ENCODE assay signal across 1 cellular context in the genomic region with DNA sequence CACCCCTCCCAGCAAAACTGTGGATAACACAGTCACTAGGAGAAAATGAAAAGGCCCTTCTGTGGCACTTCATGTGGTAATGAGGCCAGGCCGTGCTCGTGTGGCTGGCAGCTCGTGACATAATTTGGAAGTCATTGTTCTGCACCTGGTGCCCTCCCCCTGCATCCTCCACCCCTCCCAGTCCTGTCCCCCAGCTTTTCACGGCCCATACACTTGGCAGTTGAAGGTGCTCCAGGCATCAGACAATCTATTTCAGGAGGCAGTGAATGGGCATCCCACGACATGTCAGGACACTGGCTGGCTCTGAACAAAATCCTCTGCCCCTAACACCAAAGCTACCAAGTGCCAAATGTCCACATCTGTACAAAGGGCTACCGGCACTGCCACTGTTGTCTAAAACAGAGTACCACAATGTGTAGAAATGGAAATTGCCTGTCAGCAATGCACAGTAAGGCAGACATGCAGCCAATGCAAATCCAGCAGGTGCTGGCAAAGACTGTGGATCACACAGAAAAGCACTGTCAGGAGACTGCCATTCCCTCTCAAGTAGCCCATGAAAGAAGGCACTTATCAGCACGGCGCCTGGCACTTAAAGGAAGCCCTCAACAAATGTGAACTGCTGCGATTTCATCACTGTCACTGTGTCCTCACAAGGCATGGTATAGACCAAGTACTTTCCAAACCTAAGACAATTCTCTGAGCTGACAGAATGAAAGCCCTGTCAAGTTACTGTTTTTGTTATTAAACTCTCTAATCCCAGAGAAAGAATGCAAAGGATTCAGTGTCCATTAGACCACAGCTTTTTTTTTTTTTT.
TF ChIP-seq lines count a peak whose summit lies in the region.

No MANE protein-coding gene starts in this region.

TF ChIP-seq in K562, 482 proteins besides CTCF, POLR2A, EP300 and RAD21 (continued from another document and continues in another):
- TF ChIP-seq, protein P1, sequence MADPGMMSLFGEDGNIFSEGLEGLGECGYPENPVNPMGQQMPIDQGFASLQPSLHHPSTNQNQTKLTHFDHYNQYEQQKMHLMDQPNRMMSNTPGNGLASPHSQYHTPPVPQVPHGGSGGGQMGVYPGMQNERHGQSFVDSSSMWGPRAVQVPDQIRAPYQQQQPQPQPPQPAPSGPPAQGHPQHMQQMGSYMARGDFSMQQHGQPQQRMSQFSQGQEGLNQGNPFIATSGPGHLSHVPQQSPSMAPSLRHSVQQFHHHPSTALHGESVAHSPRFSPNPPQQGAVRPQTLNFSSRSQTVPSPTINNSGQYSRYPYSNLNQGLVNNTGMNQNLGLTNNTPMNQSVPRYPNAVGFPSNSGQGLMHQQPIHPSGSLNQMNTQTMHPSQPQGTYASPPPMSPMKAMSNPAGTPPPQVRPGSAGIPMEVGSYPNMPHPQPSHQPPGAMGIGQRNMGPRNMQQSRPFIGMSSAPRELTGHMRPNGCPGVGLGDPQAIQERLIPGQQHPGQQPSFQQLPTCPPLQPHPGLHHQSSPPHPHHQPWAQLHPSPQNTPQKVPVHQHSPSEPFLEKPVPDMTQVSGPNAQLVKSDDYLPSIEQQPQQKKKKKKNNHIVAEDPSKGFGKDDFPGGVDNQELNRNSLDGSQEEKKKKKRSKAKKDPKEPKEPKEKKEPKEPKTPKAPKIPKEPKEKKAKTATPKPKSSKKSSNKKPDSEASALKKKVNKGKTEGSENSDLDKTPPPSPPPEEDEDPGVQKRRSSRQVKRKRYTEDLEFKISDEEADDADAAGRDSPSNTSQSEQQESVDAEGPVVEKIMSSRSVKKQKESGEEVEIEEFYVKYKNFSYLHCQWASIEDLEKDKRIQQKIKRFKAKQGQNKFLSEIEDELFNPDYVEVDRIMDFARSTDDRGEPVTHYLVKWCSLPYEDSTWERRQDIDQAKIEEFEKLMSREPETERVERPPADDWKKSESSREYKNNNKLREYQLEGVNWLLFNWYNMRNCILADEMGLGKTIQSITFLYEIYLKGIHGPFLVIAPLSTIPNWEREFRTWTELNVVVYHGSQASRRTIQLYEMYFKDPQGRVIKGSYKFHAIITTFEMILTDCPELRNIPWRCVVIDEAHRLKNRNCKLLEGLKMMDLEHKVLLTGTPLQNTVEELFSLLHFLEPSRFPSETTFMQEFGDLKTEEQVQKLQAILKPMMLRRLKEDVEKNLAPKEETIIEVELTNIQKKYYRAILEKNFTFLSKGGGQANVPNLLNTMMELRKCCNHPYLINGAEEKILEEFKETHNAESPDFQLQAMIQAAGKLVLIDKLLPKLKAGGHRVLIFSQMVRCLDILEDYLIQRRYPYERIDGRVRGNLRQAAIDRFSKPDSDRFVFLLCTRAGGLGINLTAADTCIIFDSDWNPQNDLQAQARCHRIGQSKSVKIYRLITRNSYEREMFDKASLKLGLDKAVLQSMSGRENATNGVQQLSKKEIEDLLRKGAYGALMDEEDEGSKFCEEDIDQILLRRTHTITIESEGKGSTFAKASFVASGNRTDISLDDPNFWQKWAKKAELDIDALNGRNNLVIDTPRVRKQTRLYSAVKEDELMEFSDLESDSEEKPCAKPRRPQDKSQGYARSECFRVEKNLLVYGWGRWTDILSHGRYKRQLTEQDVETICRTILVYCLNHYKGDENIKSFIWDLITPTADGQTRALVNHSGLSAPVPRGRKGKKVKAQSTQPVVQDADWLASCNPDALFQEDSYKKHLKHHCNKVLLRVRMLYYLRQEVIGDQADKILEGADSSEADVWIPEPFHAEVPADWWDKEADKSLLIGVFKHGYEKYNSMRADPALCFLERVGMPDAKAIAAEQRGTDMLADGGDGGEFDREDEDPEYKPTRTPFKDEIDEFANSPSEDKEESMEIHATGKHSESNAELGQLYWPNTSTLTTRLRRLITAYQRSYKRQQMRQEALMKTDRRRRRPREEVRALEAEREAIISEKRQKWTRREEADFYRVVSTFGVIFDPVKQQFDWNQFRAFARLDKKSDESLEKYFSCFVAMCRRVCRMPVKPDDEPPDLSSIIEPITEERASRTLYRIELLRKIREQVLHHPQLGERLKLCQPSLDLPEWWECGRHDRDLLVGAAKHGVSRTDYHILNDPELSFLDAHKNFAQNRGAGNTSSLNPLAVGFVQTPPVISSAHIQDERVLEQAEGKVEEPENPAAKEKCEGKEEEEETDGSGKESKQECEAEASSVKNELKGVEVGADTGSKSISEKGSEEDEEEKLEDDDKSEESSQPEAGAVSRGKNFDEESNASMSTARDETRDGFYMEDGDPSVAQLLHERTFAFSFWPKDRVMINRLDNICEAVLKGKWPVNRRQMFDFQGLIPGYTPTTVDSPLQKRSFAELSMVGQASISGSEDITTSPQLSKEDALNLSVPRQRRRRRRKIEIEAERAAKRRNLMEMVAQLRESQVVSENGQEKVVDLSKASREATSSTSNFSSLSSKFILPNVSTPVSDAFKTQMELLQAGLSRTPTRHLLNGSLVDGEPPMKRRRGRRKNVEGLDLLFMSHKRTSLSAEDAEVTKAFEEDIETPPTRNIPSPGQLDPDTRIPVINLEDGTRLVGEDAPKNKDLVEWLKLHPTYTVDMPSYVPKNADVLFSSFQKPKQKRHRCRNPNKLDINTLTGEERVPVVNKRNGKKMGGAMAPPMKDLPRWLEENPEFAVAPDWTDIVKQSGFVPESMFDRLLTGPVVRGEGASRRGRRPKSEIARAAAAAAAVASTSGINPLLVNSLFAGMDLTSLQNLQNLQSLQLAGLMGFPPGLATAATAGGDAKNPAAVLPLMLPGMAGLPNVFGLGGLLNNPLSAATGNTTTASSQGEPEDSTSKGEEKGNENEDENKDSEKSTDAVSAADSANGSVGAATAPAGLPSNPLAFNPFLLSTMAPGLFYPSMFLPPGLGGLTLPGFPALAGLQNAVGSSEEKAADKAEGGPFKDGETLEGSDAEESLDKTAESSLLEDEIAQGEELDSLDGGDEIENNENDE (IDR thresholded peaks at IDR 0.05; ENCODE audit: low read depth, low read length): no peak
- TF ChIP-seq ZNF830 (CRISPR knock-in tag; IDR thresholded peaks at IDR 0.05) (no peak), ZNF384 (IDR thresholded peaks at IDR 0.05; ENCODE audit: low read depth, low read length) (0 out of 2 replicates have a peak, but pooled peaks have one; percentile 16), ZBTB8A (IDR thresholded peaks at IDR 0.05; ENCODE audit: partially characterized antibody) (no peak), PHF8 (IDR thresholded peaks at IDR 0.05; ENCODE audit: borderline replicate concordance, low read length) (0 out of 2 replicates have a peak, but pooled peaks have one; percentile 10), ZBTB7A (IDR thresholded peaks at IDR 0.05; ENCODE audit: borderline replicate concordance, control insufficient read depth, low read depth, low read length) (0 out of 2 replicates have a peak, but pooled peaks have one; percentile 6), GABPA (tag; conservative IDR thresholded peaks at IDR 0.05; ENCODE audit: low read depth) (0 out of 2 replicates have a peak, but pooled peaks have one; percentile 46), CTBP1 (IDR thresholded peaks at IDR 0.05; ENCODE audit: borderline replicate concordance) (peak; percentile 1; the same call in 1 of the 2 replicates), ZNF507 (tag; conservative IDR thresholded peaks at IDR 0.05) (peak; percentile 29; the same call in 1 of the 2 replicates), WHSC1 (IDR thresholded peaks at IDR 0.05; ENCODE audit: low read length) (no peak), CEBPB (tag; IDR thresholded peaks at IDR 0.05) (peak; percentile 53; the same call in 1 of the 2 replicates), FOXK1 (CRISPR knock-in tag; IDR thresholded peaks at IDR 0.05; ENCODE audit: borderline replicate concordance) (0 out of 2 replicates have a peak, but pooled peaks have one; percentile 53), NR2C2 (CRISPR knock-in tag; IDR thresholded peaks at IDR 0.05) (no peak), NR2C2 (tag; IDR thresholded peaks at IDR 0.05) (peak; percentile 42; the same call in 1 of the 2 replicates), IFI16 (CRISPR knock-in tag; IDR thresholded peaks at IDR 0.05) (0 out of 2 replicates have a peak, but pooled peaks have one; percentile 64), CBX1 (IDR thresholded peaks at IDR 0.05; ENCODE audit: low read depth) (no peak), ZFX (CRISPR knock-in tag; IDR thresholded peaks at IDR 0.05) (peak; percentile 9; the same call in 1 of the 2 replicates), GTF2A2 (tag; IDR thresholded peaks at IDR 0.05) (no peak), C11orf30 (IDR thresholded peaks at IDR 0.05; ENCODE audit: low read depth) (peak; percentile 1; the same call in 1 of the 2 replicates), FOSL1 (tag; conservative IDR thresholded peaks at IDR 0.05) (peak; percentile 69)
- TF ChIP-seq, protein P2, sequence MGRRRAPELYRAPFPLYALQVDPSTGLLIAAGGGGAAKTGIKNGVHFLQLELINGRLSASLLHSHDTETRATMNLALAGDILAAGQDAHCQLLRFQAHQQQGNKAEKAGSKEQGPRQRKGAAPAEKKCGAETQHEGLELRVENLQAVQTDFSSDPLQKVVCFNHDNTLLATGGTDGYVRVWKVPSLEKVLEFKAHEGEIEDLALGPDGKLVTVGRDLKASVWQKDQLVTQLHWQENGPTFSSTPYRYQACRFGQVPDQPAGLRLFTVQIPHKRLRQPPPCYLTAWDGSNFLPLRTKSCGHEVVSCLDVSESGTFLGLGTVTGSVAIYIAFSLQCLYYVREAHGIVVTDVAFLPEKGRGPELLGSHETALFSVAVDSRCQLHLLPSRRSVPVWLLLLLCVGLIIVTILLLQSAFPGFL (CRISPR knock-in tag; IDR thresholded peaks at IDR 0.05): 0 out of 2 replicates have a peak, but pooled peaks have one; percentile 3
- TF ChIP-seq, protein P3, sequence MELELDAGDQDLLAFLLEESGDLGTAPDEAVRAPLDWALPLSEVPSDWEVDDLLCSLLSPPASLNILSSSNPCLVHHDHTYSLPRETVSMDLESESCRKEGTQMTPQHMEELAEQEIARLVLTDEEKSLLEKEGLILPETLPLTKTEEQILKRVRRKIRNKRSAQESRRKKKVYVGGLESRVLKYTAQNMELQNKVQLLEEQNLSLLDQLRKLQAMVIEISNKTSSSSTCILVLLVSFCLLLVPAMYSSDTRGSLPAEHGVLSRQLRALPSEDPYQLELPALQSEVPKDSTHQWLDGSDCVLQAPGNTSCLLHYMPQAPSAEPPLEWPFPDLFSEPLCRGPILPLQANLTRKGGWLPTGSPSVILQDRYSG (tag; conservative IDR thresholded peaks at IDR 0.05; ENCODE audit: low read depth): peak; percentile 22; the same call in 1 of the 2 replicates
- TF ChIP-seq, protein P4, sequence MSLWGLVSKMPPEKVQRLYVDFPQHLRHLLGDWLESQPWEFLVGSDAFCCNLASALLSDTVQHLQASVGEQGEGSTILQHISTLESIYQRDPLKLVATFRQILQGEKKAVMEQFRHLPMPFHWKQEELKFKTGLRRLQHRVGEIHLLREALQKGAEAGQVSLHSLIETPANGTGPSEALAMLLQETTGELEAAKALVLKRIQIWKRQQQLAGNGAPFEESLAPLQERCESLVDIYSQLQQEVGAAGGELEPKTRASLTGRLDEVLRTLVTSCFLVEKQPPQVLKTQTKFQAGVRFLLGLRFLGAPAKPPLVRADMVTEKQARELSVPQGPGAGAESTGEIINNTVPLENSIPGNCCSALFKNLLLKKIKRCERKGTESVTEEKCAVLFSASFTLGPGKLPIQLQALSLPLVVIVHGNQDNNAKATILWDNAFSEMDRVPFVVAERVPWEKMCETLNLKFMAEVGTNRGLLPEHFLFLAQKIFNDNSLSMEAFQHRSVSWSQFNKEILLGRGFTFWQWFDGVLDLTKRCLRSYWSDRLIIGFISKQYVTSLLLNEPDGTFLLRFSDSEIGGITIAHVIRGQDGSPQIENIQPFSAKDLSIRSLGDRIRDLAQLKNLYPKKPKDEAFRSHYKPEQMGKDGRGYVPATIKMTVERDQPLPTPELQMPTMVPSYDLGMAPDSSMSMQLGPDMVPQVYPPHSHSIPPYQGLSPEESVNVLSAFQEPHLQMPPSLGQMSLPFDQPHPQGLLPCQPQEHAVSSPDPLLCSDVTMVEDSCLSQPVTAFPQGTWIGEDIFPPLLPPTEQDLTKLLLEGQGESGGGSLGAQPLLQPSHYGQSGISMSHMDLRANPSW (CRISPR knock-in tag; IDR thresholded peaks at IDR 0.05): 0 out of 2 replicates have a peak, but pooled peaks have one; percentile 50
- TF ChIP-seq, protein P5, sequence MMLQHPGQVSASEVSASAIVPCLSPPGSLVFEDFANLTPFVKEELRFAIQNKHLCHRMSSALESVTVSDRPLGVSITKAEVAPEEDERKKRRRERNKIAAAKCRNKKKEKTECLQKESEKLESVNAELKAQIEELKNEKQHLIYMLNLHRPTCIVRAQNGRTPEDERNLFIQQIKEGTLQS (IDR thresholded peaks at IDR 0.05): peak; percentile 24; the same call in 1 of the 2 replicates
- TF ChIP-seq, protein P5 (CRISPR knock-in tag; conservative IDR thresholded peaks at IDR 0.05): no peak
- TF ChIP-seq, protein P6, sequence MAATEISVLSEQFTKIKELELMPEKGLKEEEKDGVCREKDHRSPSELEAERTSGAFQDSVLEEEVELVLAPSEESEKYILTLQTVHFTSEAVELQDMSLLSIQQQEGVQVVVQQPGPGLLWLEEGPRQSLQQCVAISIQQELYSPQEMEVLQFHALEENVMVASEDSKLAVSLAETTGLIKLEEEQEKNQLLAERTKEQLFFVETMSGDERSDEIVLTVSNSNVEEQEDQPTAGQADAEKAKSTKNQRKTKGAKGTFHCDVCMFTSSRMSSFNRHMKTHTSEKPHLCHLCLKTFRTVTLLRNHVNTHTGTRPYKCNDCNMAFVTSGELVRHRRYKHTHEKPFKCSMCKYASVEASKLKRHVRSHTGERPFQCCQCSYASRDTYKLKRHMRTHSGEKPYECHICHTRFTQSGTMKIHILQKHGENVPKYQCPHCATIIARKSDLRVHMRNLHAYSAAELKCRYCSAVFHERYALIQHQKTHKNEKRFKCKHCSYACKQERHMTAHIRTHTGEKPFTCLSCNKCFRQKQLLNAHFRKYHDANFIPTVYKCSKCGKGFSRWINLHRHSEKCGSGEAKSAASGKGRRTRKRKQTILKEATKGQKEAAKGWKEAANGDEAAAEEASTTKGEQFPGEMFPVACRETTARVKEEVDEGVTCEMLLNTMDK (IDR thresholded peaks at IDR 0.05; ENCODE audit: borderline replicate concordance, insufficient read depth, low read depth, low read length, poor library complexity, severe bottlenecking): no peak
- TF ChIP-seq, protein P7, sequence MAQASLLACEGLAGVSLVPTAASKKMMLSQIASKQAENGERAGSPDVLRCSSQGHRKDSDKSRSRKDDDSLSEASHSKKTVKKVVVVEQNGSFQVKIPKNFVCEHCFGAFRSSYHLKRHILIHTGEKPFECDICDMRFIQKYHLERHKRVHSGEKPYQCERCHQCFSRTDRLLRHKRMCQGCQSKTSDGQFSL (CRISPR knock-in tag; IDR thresholded peaks at IDR 0.05): no peak
- TF ChIP-seq, protein P7 (tag; IDR thresholded peaks at IDR 0.05): peak in 1 of 2 experiments; percentile 50; a peak in 2 of 4 replicates
- TF ChIP-seq, protein P8, sequence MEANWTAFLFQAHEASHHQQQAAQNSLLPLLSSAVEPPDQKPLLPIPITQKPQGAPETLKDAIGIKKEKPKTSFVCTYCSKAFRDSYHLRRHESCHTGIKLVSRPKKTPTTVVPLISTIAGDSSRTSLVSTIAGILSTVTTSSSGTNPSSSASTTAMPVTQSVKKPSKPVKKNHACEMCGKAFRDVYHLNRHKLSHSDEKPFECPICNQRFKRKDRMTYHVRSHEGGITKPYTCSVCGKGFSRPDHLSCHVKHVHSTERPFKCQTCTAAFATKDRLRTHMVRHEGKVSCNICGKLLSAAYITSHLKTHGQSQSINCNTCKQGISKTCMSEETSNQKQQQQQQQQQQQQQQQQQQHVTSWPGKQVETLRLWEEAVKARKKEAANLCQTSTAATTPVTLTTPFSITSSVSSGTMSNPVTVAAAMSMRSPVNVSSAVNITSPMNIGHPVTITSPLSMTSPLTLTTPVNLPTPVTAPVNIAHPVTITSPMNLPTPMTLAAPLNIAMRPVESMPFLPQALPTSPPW (CRISPR knock-in tag; IDR thresholded peaks at IDR 0.05): peak; percentile 4; the same call in 1 of the 2 replicates
